In the genomic region with DNA sequence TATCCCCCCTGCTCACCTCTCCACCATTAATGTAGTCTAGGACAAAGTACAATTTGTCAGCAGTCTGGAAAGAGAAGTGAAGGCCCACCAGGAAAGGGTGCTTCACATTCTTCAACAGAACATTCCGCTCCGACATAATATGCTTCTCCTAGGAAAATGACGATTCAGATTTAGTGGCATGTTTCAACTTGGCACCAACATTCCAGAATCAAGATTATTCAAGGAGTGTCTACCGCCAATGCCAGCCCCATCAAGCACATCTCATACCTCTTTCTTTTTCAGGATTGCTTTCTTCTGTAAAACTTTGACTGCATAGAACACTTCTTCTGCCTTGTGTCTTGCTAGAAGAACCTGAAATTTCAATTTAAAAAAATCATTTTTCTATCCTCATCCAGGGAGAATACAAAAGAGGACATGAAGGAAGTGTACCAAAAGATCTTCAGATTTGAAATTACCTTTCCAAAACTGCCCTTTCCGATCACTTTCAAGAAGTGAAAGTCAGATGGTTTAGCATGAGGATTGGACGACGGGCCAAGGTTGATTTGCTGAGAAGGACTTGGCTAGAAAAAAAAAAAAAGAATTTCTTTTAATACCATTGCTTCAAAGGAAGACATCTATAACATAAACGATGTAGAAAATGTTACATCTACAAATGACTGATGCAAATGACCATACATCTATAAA, we compare ENCODE assay signal across 7 cellular contexts.
DNase-seq lines count a peak whose midpoint lies in the region; ATAC-seq lines count a peak whose summit lies in the region.

No MANE protein-coding gene starts in this region.

- peaks cover 54% of the 10 kb centered on the region for H3K36me3 ChIP-seq in GM23248 (ENCODE audit: low read depth)
- H3K36me3 ChIP-seq in iPS-20b (ENCODE audit: insufficient read depth, low read depth, low read length): peaks cover 53% of the 10 kb centered on the region

- 7 to 12% methylated on average over 8 of the region's 8 CpGs for WGBS in GM23248 (ENCODE audit: low coverage in 1 of 2, low lambda C conversion rate in 2 of 2, missing lambda C conversion rate in 2 of 2), 2 experiments

- intact Hi-C loops in activated T-helper 2 cell treated with anti-CD3 and anti-CD28 coated beads, Interferon-gamma antibody, Interleukin-2, Interleukin-4, amounts not matched to agents 10 μg/mL and 5 μg/mL and 100 μg/mL, durations not matched to agents 14 hours and 24 hours and 36 hours (cut with micrococcal nuclease): loop anchor here (10.0 kb wide), 1 partner anchor 1012 kb away; the partner anchor contains the start of gene MYB
- intact Hi-C loops in sciatic nerve (cut with DNase I): loop anchor here (5.0 kb wide), 2 partner anchors 469 to 649 kb away; no protein-coding TSS in a partner anchor

- peaks cover 86% of the 10 kb centered on the region for H3F3A ChIP-seq in GM23248 (ENCODE audit: insufficient read depth)

- H3K4me3 Mint-ChIP-seq in activated T-helper 2 cell treated with anti-CD3 and anti-CD28 coated beads, Interferon-gamma antibody, Interleukin-2, Interleukin-4, amounts not matched to agents 10 μg/mL and 5 μg/mL and 100 μg/mL, durations not matched to agents 14 hours and 24 hours and 36 hours (ENCODE audit: low read depth): peak overlapping the region; percentile 98
- peak overlapping the region; percentile 43 for H3K4me3 Mint-ChIP-seq in stimulated activated memory B cell treated with anti-CD40 and anti-IgM and Interleukin-4, amounts not matched to agents 10 μg/mL and 1 μg/mL and 100 μg/mL, for 72 hours

- peaks cover 57% of the 10 kb centered on the region for H3K79me2 ChIP-seq in GM23248 (ENCODE audit: insufficient read depth)

- peaks cover 36% of the 10 kb centered on the region for H4K20me1 ChIP-seq in GM23248 (ENCODE audit: insufficient read depth)

- peak overlapping the region; percentile 99 for H3K4me3 ChIP-seq in GM23248
- peak overlapping the region; percentile 96 for H3K4me3 ChIP-seq in iPS-20b (ENCODE audit: low read length)

- peaks cover 58% of the 10 kb centered on the region for H3K36me3 Mint-ChIP-seq in activated T-helper 2 cell treated with anti-CD3 and anti-CD28 coated beads, Interferon-gamma antibody, Interleukin-2, Interleukin-4, amounts not matched to agents 10 μg/mL and 5 μg/mL and 100 μg/mL, durations not matched to agents 14 hours and 24 hours and 36 hours (ENCODE audit: low read depth)
- peaks cover 25% of the 10 kb centered on the region for H3K36me3 Mint-ChIP-seq in stimulated activated memory B cell treated with anti-CD40 and anti-IgM and Interleukin-4, amounts not matched to agents 10 μg/mL and 1 μg/mL and 100 μg/mL, for 72 hours

- H3K27me3 Mint-ChIP-seq in activated T-helper 2 cell treated with anti-CD3 and anti-CD28 coated beads, Interferon-gamma antibody, Interleukin-2, Interleukin-4, amounts not matched to agents 10 μg/mL and 5 μg/mL and 100 μg/mL, durations not matched to agents 14 hours and 24 hours and 36 hours (ENCODE audit: low read depth): peaks cover 4% of the 10 kb centered on the region
- no peaks in the 10 kb centered on the region for H3K27me3 Mint-ChIP-seq in stimulated activated memory B cell treated with anti-CD40 and anti-IgM and Interleukin-4, amounts not matched to agents 10 μg/mL and 1 μg/mL and 100 μg/mL, for 72 hours

- H3K4me2 ChIP-seq in GM23248 (ENCODE audit: unreplicated experiment): peak overlapping the region; percentile 99

- peak overlapping the region; percentile 99 for H3K9ac ChIP-seq in GM23248
- H3K9ac ChIP-seq in iPS-20b (ENCODE audit: low read depth, low read length): no peak overlapping the region

- no peaks in the 10 kb centered on the region for H3K9me2 ChIP-seq in GM23248 (ENCODE audit: insufficient read depth)

- peaks cover 41% of the 10 kb centered on the region for H3K4me1 ChIP-seq in GM23248 (ENCODE audit: insufficient read depth)
- H3K4me1 ChIP-seq in iPS-20b (ENCODE audit: insufficient read depth, low read length): peaks cover 3% of the 10 kb centered on the region; the same call in 1 of the 2 replicates

- in situ Hi-C loops in GM23248 (cut with MboI): no loop called here

- ATAC-seq in stimulated activated memory B cell treated with anti-CD40 and anti-IgM and Interleukin-4, amounts not matched to agents 10 μg/mL and 1 μg/mL and 100 μg/mL, for 72 hours: no peak
- ATAC-seq in HG02938 (IDR thresholded peaks at IDR 0.05; ENCODE audit: unreplicated experiment): no peak
- no peak for ATAC-seq in sciatic nerve
- no peak for ATAC-seq in HG02973 (IDR thresholded peaks at IDR 0.05; ENCODE audit: unreplicated experiment)

- H3K27ac ChIP-seq in GM23248: peak overlapping the region; percentile 92
- no peak overlapping the region for H3K27ac ChIP-seq in iPS-20b (ENCODE audit: low read length)

- peak; percentile 26 for DNase-seq in GM23248
- no peak for DNase-seq in activated T-helper 2 cell treated with anti-CD3 and anti-CD28 coated beads, Interferon-gamma antibody, Interleukin-2, Interleukin-4, amounts not matched to agents 10 μg/mL and 5 μg/mL and 100 μg/mL, durations not matched to agents 14 hours and 24 hours and 36 hours (ENCODE audit: low spot score)
- DNase-seq in sciatic nerve (ENCODE audit: low spot score): no peak

- H3K27ac Mint-ChIP-seq in activated T-helper 2 cell treated with anti-CD3 and anti-CD28 coated beads, Interferon-gamma antibody, Interleukin-2, Interleukin-4, amounts not matched to agents 10 μg/mL and 5 μg/mL and 100 μg/mL, durations not matched to agents 14 hours and 24 hours and 36 hours: no peak overlapping the region
- H3K27ac Mint-ChIP-seq in stimulated activated memory B cell treated with anti-CD40 and anti-IgM and Interleukin-4, amounts not matched to agents 10 μg/mL and 1 μg/mL and 100 μg/mL, for 72 hours: peak overlapping the region; percentile 30

- no peaks in the 10 kb centered on the region for H3K9me3 ChIP-seq in GM23248 (ENCODE audit: low read depth)
- H3K9me3 ChIP-seq in iPS-20b (ENCODE audit: insufficient read depth, low read depth, low read length): no peaks in the 10 kb centered on the region

- no peak overlapping the region for H2AFZ ChIP-seq in GM23248

- no peaks in the 10 kb centered on the region for H3K27me3 ChIP-seq in GM23248 (replicated peaks; ENCODE audit: insufficient read depth)
- peaks cover 26% of the 10 kb centered on the region for H3K27me3 ChIP-seq in iPS-20b (ENCODE audit: insufficient read depth, low read length)

- peaks cover 49% of the 10 kb centered on the region for H3K4me1 Mint-ChIP-seq in activated T-helper 2 cell treated with anti-CD3 and anti-CD28 coated beads, Interferon-gamma antibody, Interleukin-2, Interleukin-4, amounts not matched to agents 10 μg/mL and 5 μg/mL and 100 μg/mL, durations not matched to agents 14 hours and 24 hours and 36 hours (ENCODE audit: low read depth)
- H3K4me1 Mint-ChIP-seq in stimulated activated memory B cell treated with anti-CD40 and anti-IgM and Interleukin-4, amounts not matched to agents 10 μg/mL and 1 μg/mL and 100 μg/mL, for 72 hours: peaks cover 57% of the 10 kb centered on the region

- H3K9me3 Mint-ChIP-seq in activated T-helper 2 cell treated with anti-CD3 and anti-CD28 coated beads, Interferon-gamma antibody, Interleukin-2, Interleukin-4, amounts not matched to agents 10 μg/mL and 5 μg/mL and 100 μg/mL, durations not matched to agents 14 hours and 24 hours and 36 hours: no peaks in the 10 kb centered on the region
- H3K9me3 Mint-ChIP-seq in stimulated activated memory B cell treated with anti-CD40 and anti-IgM and Interleukin-4, amounts not matched to agents 10 μg/mL and 1 μg/mL and 100 μg/mL, for 72 hours: no peaks in the 10 kb centered on the region
